ENCODE assay signal across 8 cellular contexts in genomic region chr1:975896-976683, GRCh38. TPM values are rescaled to one million over a fixed set of nuclear protein-coding genes. Genes with fewer than 3 reads are reported as not detected.
A peak's percentile ranks its signal among the peaks of the same experiment; 100 is the strongest.
DNase-seq lines count a peak whose midpoint lies in the region; ATAC-seq and TF ChIP-seq lines count a peak whose summit lies in the region.

No MANE protein-coding gene starts in this region.

- POLR2A ChIA-PET in Panc1 (lab: Charles Lee): interaction anchor here (0.6 to 0.7 kb wide), 3 partner anchors 9 to 334 kb away, joined by 3 to 4 read pairs (median 4); no protein-coding TSS in a partner anchor

- intact Hi-C loops in Panc1 (cut with micrococcal nuclease; ENCODE audit: unreplicated experiment): no loop called here
- intact Hi-C loops in gastrocnemius medialis (cut with DNase I; ENCODE audit: low total_unique reads): no loop called here

- TF ChIP-seq CTCF in Panc1 (IDR thresholded peaks at IDR 0.05) (peak; percentile 94), gastrocnemius medialis (IDR thresholded peaks at IDR 0.05 in 4 of 5, conservative IDR thresholded peaks at IDR 0.05 in 1 of 5) (peak; percentile 49 to 59 (median 56))

- peak; percentile 51 for ATAC-seq in HG03196 (IDR thresholded peaks at IDR 0.05; ENCODE audit: unreplicated experiment)
- ATAC-seq in Panc1: peak; percentile 94
- peak; percentile 90 for ATAC-seq in activated T-helper 17 cell treated with anti-CD3 and anti-CD28 coated beads, Interleukin-2, amount 50 U/mL, for 72 hours (replicated peaks)
- ATAC-seq in gastrocnemius medialis: peak; percentile 2 to 22
- no peak for ATAC-seq in HG03457 (IDR thresholded peaks at IDR 0.05; ENCODE audit: unreplicated experiment)
- ATAC-seq in GM21717 (IDR thresholded peaks at IDR 0.05; ENCODE audit: unreplicated experiment): no peak

- H3K27me3 ChIP-seq in Panc1 (ENCODE audit: control insufficient read depth, insufficient read depth, low read length): no peaks in the 10 kb centered on the region
- H3K27me3 ChIP-seq in gastrocnemius medialis: peaks cover 1 to 3% (median 2%) of the 10 kb centered on the region in 3 donors

- H3K4me1 ChIP-seq in Panc1 (ENCODE audit: control insufficient read depth, insufficient read depth, low read length): peaks cover 4% of the 10 kb centered on the region; the same call in 1 of the 2 replicates
- peaks cover 16 to 47% of the 10 kb centered on the region in 2 donors for H3K4me1 ChIP-seq in gastrocnemius medialis

- DNase-seq in GDM1 (lab: John Stamatoyannopoulos, UW) (peak; percentile 41), Panc1 (ENCODE audit: low read depth, low spot score) (no peak), germinal center (ENCODE audit: low spot score) (peak; percentile 79), gastrocnemius medialis (peak in 1 of 2 donors; percentile 76)

- H3K4me3 ChIP-seq in Panc1 (ENCODE audit: low read depth in 2 of 2, low read length in 2 of 2) (peak overlapping the region; percentile 53 to 61), gastrocnemius medialis (peak overlapping the region; percentile 37 to 47 (median 42))

- no peaks in the 10 kb centered on the region for H3K36me3 Mint-ChIP-seq in activated T-helper 17 cell treated with anti-CD3 and anti-CD28 coated beads, Interleukin-2, amount 50 U/mL, for 72 hours (ENCODE audit: low read depth)

- H3K4me1 Mint-ChIP-seq in activated T-helper 17 cell treated with anti-CD3 and anti-CD28 coated beads, Interleukin-2, amount 50 U/mL, for 72 hours: peaks cover 6% of the 10 kb centered on the region

- in situ Hi-C loops in Panc1 (cut with HindIII; ENCODE audit: low pct_unique_long_range_greater_than_20kb, low sequenced_read_pairs) (no loop called here), gastrocnemius medialis (cut with MboI; ENCODE audit: low sequenced_read_pairs in 4 of 4) (no loop called here)

- CTCF ChIA-PET in Panc1 (lab: Charles Lee): interaction anchor here (0.7 to 1.4 kb wide), 2 partner anchors 37 to 71 kb away, joined by 3 to 7 read pairs; no protein-coding TSS in a partner anchor

- H3K36me3 ChIP-seq in Panc1 (ENCODE audit: control insufficient read depth, insufficient read depth, low read length) (no peaks in the 10 kb centered on the region), gastrocnemius medialis (no peaks in the 10 kb centered on the region)

- H3K4me3 Mint-ChIP-seq in activated T-helper 17 cell treated with anti-CD3 and anti-CD28 coated beads, Interleukin-2, amount 50 U/mL, for 72 hours: no peak overlapping the region

- no TSS peak for BruUV-seq in Panc1 (replicated peaks; lab: Mats Ljungman, UMichigan)

- H3K9me3 Mint-ChIP-seq in activated T-helper 17 cell treated with anti-CD3 and anti-CD28 coated beads, Interleukin-2, amount 50 U/mL, for 72 hours: no peaks in the 10 kb centered on the region

- H3K27ac ChIP-seq in Panc1 (ENCODE audit: low read length) (peak overlapping the region; percentile 70; the same call in 1 of the 2 replicates), gastrocnemius medialis (peak overlapping the region; percentile 88 to 94 (median 91))

- peaks cover 4% of the 10 kb centered on the region for H3K27me3 Mint-ChIP-seq in activated T-helper 17 cell treated with anti-CD3 and anti-CD28 coated beads, Interleukin-2, amount 50 U/mL, for 72 hours

- peak in 1 of 2 donors; percentile 13 for TF ChIP-seq POLR2A in gastrocnemius medialis (IDR thresholded peaks at IDR 0.05)

- H3K9me3 ChIP-seq in Panc1 (ENCODE audit: control insufficient read depth, insufficient read depth, low read depth, low read length): no peaks in the 10 kb centered on the region
- H3K9me3 ChIP-seq in gastrocnemius medialis: no peaks in the 10 kb centered on the region

- no peak overlapping the region for H3K27ac Mint-ChIP-seq in activated T-helper 17 cell treated with anti-CD3 and anti-CD28 coated beads, Interleukin-2, amount 50 U/mL, for 72 hours

RNA-seq across cellular contexts. Expression of gene PERM1, which starts 5.8 kb away (rescaled TPM):
- 1.5 TPM for total RNA-seq in Panc1 (2021; ENCODE audit: unreplicated experiment)
- 4.7 TPM for polyA plus RNA-seq in Panc1 (2012; ENCODE audit: insufficient read length)
- total RNA-seq in activated T-helper 17 cell treated with anti-CD3 and anti-CD28 coated beads, Interleukin-2, amount 50 U/mL, for 72 hours: not detected
- total RNA-seq in gastrocnemius medialis: 100 to 1,000 TPM in 2 of 4 donors, 10 to 100 TPM in 2; 38.9 to 218 (median 98.8) TPM

RNA-seq across cellular contexts. Expression of gene PLEKHN1, which starts 9.8 kb away (rescaled TPM):
- total RNA-seq in Panc1 (2021; ENCODE audit: unreplicated experiment) (9.8 TPM), gastrocnemius medialis (under 1 TPM in 1 of 4 donors, not detected in 3; 0.23 TPM)
- polyA plus RNA-seq in Panc1 (2012; ENCODE audit: insufficient read length): 12.0 TPM
- total RNA-seq in activated T-helper 17 cell treated with anti-CD3 and anti-CD28 coated beads, Interleukin-2, amount 50 U/mL, for 72 hours: 1 to 10 TPM; 2.8 to 6.3 TPM

RNA-seq across cellular contexts. Expression of gene KLHL17, which starts 15.7 kb away (rescaled TPM):
- total RNA-seq in Panc1 (2021; ENCODE audit: unreplicated experiment) (58.8 TPM), gastrocnemius medialis (1 to 10 TPM; 1.3 to 5.7 (median 2.3) TPM)
- 82.0 TPM for polyA plus RNA-seq in Panc1 (2012; ENCODE audit: insufficient read length)
- total RNA-seq in activated T-helper 17 cell treated with anti-CD3 and anti-CD28 coated beads, Interleukin-2, amount 50 U/mL, for 72 hours: 10 to 100 TPM; 17.4 to 17.8 TPM

RNA-seq across cellular contexts. Expression of gene NOC2L, which starts 17.0 kb away (rescaled TPM):
- total RNA-seq in Panc1 (2021; ENCODE audit: unreplicated experiment) (193 TPM), gastrocnemius medialis (100 to 1,000 TPM in 1 of 4 donors, 10 to 100 TPM in 3; 47.4 to 115 (median 74.2) TPM)
- polyA plus RNA-seq in Panc1 (2012; ENCODE audit: insufficient read length): 179 TPM
- 100 to 1,000 TPM in 1 of 2 donors, 10 to 100 TPM in 1; 57.6 to 141 TPM for total RNA-seq in activated T-helper 17 cell treated with anti-CD3 and anti-CD28 coated beads, Interleukin-2, amount 50 U/mL, for 72 hours

RNA-seq across cellular contexts. Expression of gene HES4, which starts 23.8 kb away (rescaled TPM):
- total RNA-seq in Panc1 (2021; ENCODE audit: unreplicated experiment) (74.2 TPM), gastrocnemius medialis (10 to 100 TPM in 2 of 4 donors, 1 to 10 TPM in 2; 6.4 to 17.4 (median 9.5) TPM)
- polyA plus RNA-seq in Panc1 (2012; ENCODE audit: insufficient read length): 67.0 TPM
- 1 to 10 TPM in 1 of 2 donors, not detected in 1; 2.5 TPM for total RNA-seq in activated T-helper 17 cell treated with anti-CD3 and anti-CD28 coated beads, Interleukin-2, amount 50 U/mL, for 72 hours

Comparison
In these comparisons a context has a peak if more than half of its experiments do, and no peak if none do; other contexts are left out.
1. ATAC-seq: peak in HG03196 (single experiment), Panc1 (single experiment), activated T-helper 17 cell treated with anti-CD3 and anti-CD28 coated beads, Interleukin-2, amount 50 U/mL, for 72 hours (single experiment) and gastrocnemius medialis (2 of 2); none in HG03457 (single experiment) and GM21717 (single experiment).
2. RNA of gene PERM1, which starts 5.8 kb away (total RNA-seq): 38.9 to 218 TPM in gastrocnemius medialis; 1.5 TPM in Panc1 (single experiment) and not detected in activated T-helper 17 cell treated with anti-CD3 and anti-CD28 coated beads, Interleukin-2, amount 50 U/mL, for 72 hours; every median in the first group is over 10 times any median in the second.